In genomic region chr2:47724221-47724981, GRCh38 we compare ENCODE assay signal across 8 cellular contexts. TPM values are rescaled to one million over a fixed set of nuclear protein-coding genes. Genes with fewer than 3 reads are reported as not detected.
DNase-seq lines count a peak whose midpoint lies in the region; ATAC-seq and TF ChIP-seq lines count a peak whose summit lies in the region.

No MANE protein-coding gene starts in this region.

- H3K79me2 ChIP-seq in mammary epithelial cell (ENCODE audit: insufficient read depth, low read length) = no peaks in the 10 kb centered on the region

- BruUV-seq in mammary epithelial cell (replicated peaks; lab: Mats Ljungman, UMichigan) = no TSS peak

- CTCF ChIA-PET in mammary epithelial cell (lab: Charles Lee; ENCODE audit: low non-redundant PET) = no interaction called here

- no peak overlapping the region for H3K9ac ChIP-seq in mammary epithelial cell (ENCODE audit: insufficient read depth, low read length)

- H3K9me3 ChIP-seq in mammary epithelial cell (replicated peaks; ENCODE audit: insufficient read depth, low read length) (no peaks in the 10 kb centered on the region), esophagus muscularis mucosa (no peaks in the 10 kb centered on the region)

- WGBS in mammary epithelial cell (ENCODE audit: low coverage, missing lambda C conversion rate) = 77% methylated on average over 8 of the region's 9 CpGs
- 85% methylated on average over 9 of the region's 9 CpGs for WGBS in esophagus muscularis mucosa

- no peak overlapping the region for H3K4me2 ChIP-seq in mammary epithelial cell (ENCODE audit: insufficient read depth, low read depth, low read length)

- intact Hi-C loops in mammary epithelial cell (cut with micrococcal nuclease) = no loop called here
- intact Hi-C loops in esophagus muscularis mucosa (cut with DNase I) = no loop called here

- H2AFZ ChIP-seq in mammary epithelial cell (ENCODE audit: low read depth, low read length) = no peak overlapping the region

- TF ChIP-seq CTCF in mammary epithelial cell (conservative IDR thresholded peaks at IDR 0.05 in 1 of 2, IDR thresholded peaks at IDR 0.05 in 1 of 2; ENCODE audit: extremely low read depth in 1 of 2, insufficient read depth in 1 of 2, low read depth in 1 of 2, low read length in 2 of 2) (no peak), esophagus muscularis mucosa (IDR thresholded peaks at IDR 0.05) (no peak)

- no peaks in the 10 kb centered on the region for H3K27me3 ChIP-seq in mammary epithelial cell (ENCODE audit: insufficient read depth, low read length)
- H3K27me3 ChIP-seq in esophagus muscularis mucosa = no peaks in the 10 kb centered on the region

- ATAC-seq in GM21381 (IDR thresholded peaks at IDR 0.05; ENCODE audit: unreplicated experiment) (peak; percentile 85), HG03521 (IDR thresholded peaks at IDR 0.05; ENCODE audit: unreplicated experiment) (peak; percentile 83)

- H3K4me1 ChIP-seq in mammary epithelial cell (ENCODE audit: insufficient read depth, low read length) (no peaks in the 10 kb centered on the region), esophagus muscularis mucosa (no peaks in the 10 kb centered on the region)

- TF ChIP-seq EP300 in esophagus muscularis mucosa (IDR thresholded peaks at IDR 0.05) = no peak

- H3K36me3 ChIP-seq in mammary epithelial cell (ENCODE audit: insufficient read depth, low read length) = no peaks in the 10 kb centered on the region
- no peaks in the 10 kb centered on the region for H3K36me3 ChIP-seq in esophagus muscularis mucosa

- dilution Hi-C loops in mammary epithelial cell (cut with HindIII; ENCODE audit: low sequenced_read_pairs) = no loop called here

- no peak overlapping the region for H3K27ac ChIP-seq in mammary epithelial cell (ENCODE audit: insufficient read depth, low read depth, low read length)
- H3K27ac ChIP-seq in esophagus muscularis mucosa (replicated peaks in 1 of 4) = no peak overlapping the region

- peak; percentile 69 for DNase-seq in Daoy (ENCODE audit: low read depth)
- DNase-seq in mammary epithelial cell = peak; percentile 37
- DNase-seq in HuH-7.5 (ENCODE audit: low spot score) = no peak
- no peak for DNase-seq in esophagus muscularis mucosa (ENCODE audit: extremely low spot score)
- no peak for DNase-seq in stimulated activated CD4-positive, alpha-beta T cell treated with anti-CD3 and anti-CD28 coated beads, Interleukin-1b, Interleukin-23, amount 100 ng/mL, for 48 hours
- no peak for DNase-seq in NK-92 (lab: John Stamatoyannopoulos, UW; ENCODE audit: unreplicated experiment)

- in situ Hi-C loops in mammary epithelial cell (cut with MboI; ENCODE audit: low sequenced_read_pairs in 2 of 2) = no loop called here

- TF ChIP-seq POLR2A in esophagus muscularis mucosa (IDR thresholded peaks at IDR 0.05; ENCODE audit: low read depth) = no peak

- H3K4me3 ChIP-seq in mammary epithelial cell (replicated peaks in 1 of 3; ENCODE audit: insufficient read depth in 1 of 3, low read depth in 2 of 3, low read length in 3 of 3) (no peak overlapping the region), esophagus muscularis mucosa (no peak overlapping the region)

- H4K20me1 ChIP-seq in mammary epithelial cell (ENCODE audit: insufficient read depth, low read length) = no peaks in the 10 kb centered on the region

RNA-seq across cellular contexts. Expression of gene MSH6, which starts 58.5 kb away (rescaled TPM):
- total RNA-seq in Daoy (2014; rRNA removed; shearing (Covaris generic)) = 101 and 115 TPM in 2 replicates
- total RNA-seq in mammary epithelial cell (10 to 100 TPM; 25.2 to 63.8 TPM), esophagus muscularis mucosa (10 to 100 TPM; 28.2 to 47.0 (median 39.6) TPM)
- 23.8 TPM for polyA plus RNA-seq in mammary epithelial cell
- polyA minus RNA-seq in mammary epithelial cell = 70.6 TPM

Comparison
In these comparisons a context has a peak if more than half of its experiments do, and no peak if none do; other contexts are left out.
1. DNase-seq: peak in Daoy (single experiment) and mammary epithelial cell (single experiment); none in HuH-7.5 (single experiment), esophagus muscularis mucosa (single experiment), stimulated activated CD4-positive, alpha-beta T cell treated with anti-CD3 and anti-CD28 coated beads, Interleukin-1b, Interleukin-23, amount 100 ng/mL, for 48 hours (single experiment) and NK-92 (single experiment).